In the genomic region with DNA sequence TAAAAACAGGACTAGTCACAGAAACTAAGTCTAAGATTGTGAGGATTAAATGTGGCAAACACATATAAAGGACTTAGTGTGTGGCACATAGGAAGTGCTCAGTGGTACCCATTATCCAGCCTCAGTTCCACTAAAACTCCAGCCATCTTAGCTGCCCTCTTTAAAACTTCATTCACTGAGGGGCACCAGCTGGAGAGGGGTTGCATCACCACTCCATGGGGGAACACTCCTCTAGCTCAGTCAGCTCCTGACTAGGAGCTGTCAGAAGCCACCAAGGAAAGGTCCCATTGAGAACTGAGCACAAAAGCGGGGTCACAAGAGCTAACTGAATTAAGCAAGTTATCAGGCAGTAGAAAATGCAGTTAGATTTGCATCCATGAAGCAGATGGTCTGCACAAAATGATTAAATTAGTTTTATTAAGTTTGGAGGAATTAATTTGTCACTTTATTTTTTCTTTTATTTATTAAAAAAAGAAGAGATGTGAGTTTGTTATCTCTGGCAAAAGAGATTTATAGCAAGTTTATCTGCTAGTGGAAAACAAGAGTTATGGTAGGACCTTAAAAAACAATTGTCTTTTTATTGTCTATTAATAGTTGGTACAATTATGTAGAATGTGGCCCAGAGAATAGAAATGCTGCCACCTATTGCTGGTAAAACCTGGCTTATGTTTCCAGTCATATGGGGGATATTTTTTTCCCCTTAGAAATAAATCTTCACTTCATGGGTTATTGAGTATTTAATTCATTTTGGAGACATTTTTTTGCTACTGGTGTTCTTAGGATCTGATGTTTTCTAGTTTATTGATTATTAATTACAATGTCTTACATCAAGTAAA, we compare ENCODE assay signal across 17 cellular contexts.
DNase-seq lines count a peak whose midpoint lies in the region; FAIRE-seq and TF ChIP-seq lines count a peak whose summit lies in the region.
"Had no signal": no experiment of that assay in that cellular context is flagged by ENCODE, and none has a peak within 500 bp of the region (broad histone marks: within the 10 kb centered on the region; RNA-seq: fewer than 3 reads in every experiment).

No MANE protein-coding gene starts in this region.

- H2AFZ ChIP-seq in OCI-LY7 (ENCODE audit: low read length) = no peak overlapping the region

- no peaks in the 10 kb centered on the region for H3K27me3 Mint-ChIP-seq in MCF 10A (ENCODE audit: insufficient read depth, unreplicated experiment)

- H3K9me3 ChIP-seq in breast epithelium (no peaks in the 10 kb centered on the region), OCI-LY7 (ENCODE audit: low read length) (no peaks in the 10 kb centered on the region)
- H3K9me3 ChIP-seq: upper lobe of right lung had no signal

- H3K27ac ChIP-seq in breast epithelium (no peak overlapping the region), OCI-LY7 (ENCODE audit: low read depth, low read length, poor library complexity, severe bottlenecking) (no peak overlapping the region), substantia nigra (ENCODE audit: low read depth, low read length, poor library complexity, severe bottlenecking) (peak overlapping the region; percentile 36)
- H3K27ac ChIP-seq: upper lobe of right lung had no signal

- FAIRE-seq in urothelium cell line (lab: Jason Lieb, UNC) = no peak
- FAIRE-seq: astrocyte had no signal

- BruUV-seq in MCF 10A (replicated peaks; lab: Mats Ljungman, UMichigan) (no TSS peak), OCI-LY7 (replicated peaks; lab: Mats Ljungman, UMichigan) (no TSS peak)

- no peaks in the 10 kb centered on the region for H3K9me2 ChIP-seq in OCI-LY7 (ENCODE audit: insufficient read depth, low read length)

- no peak overlapping the region for H3K4me3 Mint-ChIP-seq in MCF 10A (ENCODE audit: unreplicated experiment)

- H3K4me2 ChIP-seq in OCI-LY7 (ENCODE audit: low read length) = no peak overlapping the region

- POLR2A ChIA-PET in MCF 10A (lab: Yijun Ruan, JAX) (interaction anchor here (0.7 kb wide), 2 partner anchors 21 to 1073 kb away, joined by 3 read pairs; no protein-coding TSS in a partner anchor), OCI-LY7 (lab: Charles Lee) (no interaction called here)

- TF ChIP-seq POLR2A in breast epithelium (IDR thresholded peaks at IDR 0.05) = no peak

- H3K27ac Mint-ChIP-seq in MCF 10A (ENCODE audit: low read depth, unreplicated experiment) = peak overlapping the region; percentile 39

- H3K4me1 ChIP-seq in breast epithelium = peaks cover 0 to 12% of the 10 kb centered on the region in 2 donors
- no peaks in the 10 kb centered on the region for H3K4me1 ChIP-seq in OCI-LY7 (ENCODE audit: insufficient read depth, low read length, poor library complexity, severe bottlenecking)

- no peaks in the 10 kb centered on the region for H3K36me3 Mint-ChIP-seq in MCF 10A (ENCODE audit: insufficient read depth, unreplicated experiment)

- no peaks in the 10 kb centered on the region for H4K20me1 ChIP-seq in OCI-LY7 (ENCODE audit: insufficient read depth, low read length)

- H3K4me1 Mint-ChIP-seq in MCF 10A (ENCODE audit: insufficient read depth, unreplicated experiment) = peaks cover 15% of the 10 kb centered on the region

- CTCF ChIA-PET in MCF 10A (lab: Yijun Ruan, JAX) (interaction anchor here (0.6 to 2.1 kb wide), 13 partner anchors 10 to 286 kb away, joined by 3 to 11 read pairs (median 3); no protein-coding TSS in a partner anchor), OCI-LY7 (lab: Charles Lee; ENCODE audit: unreplicated experiment) (no interaction called here)

- H3K36me3 ChIP-seq in breast epithelium = no peaks in the 10 kb centered on the region
- H3K36me3 ChIP-seq in OCI-LY7 (ENCODE audit: insufficient read depth, low read length) = no peaks in the 10 kb centered on the region
- H3K36me3 ChIP-seq: upper lobe of right lung had no signal

- intact Hi-C loops in MCF 10A (cut with micrococcal nuclease) = loop anchor here (2.0 kb wide), 1 partner anchor 251 kb away; no protein-coding TSS in a partner anchor
- intact Hi-C loops in breast epithelium (cut with DNase I; ENCODE audit: low total_unique reads) = no loop called here
- intact Hi-C loops in OCI-LY7 (cut with micrococcal nuclease; ENCODE audit: unreplicated experiment) = no loop called here

- H3K9me3 Mint-ChIP-seq in MCF 10A (ENCODE audit: unreplicated experiment) = no peaks in the 10 kb centered on the region

- no peaks in the 10 kb centered on the region for H3K27me3 ChIP-seq in breast epithelium
- H3K27me3 ChIP-seq: upper lobe of right lung had no signal

- DNase-seq in MCF 10A (ENCODE audit: unreplicated experiment) (no peak), breast epithelium (ENCODE audit: low spot score in 2 of 2) (no peak), OCI-LY7 (ENCODE audit: low spot score) (no peak), epithelial cell of proximal tubule (ENCODE audit: low read depth) (no peak), substantia nigra (lab: John Stamatoyannopoulos, UW) (no peak), NCI-H1105 treated with DMSO at 0.1 percent for 48 hours (lab: John Stamatoyannopoulos, UW) (no peak), urothelium cell line (ENCODE audit: low spot score) (no peak), NCI-H69 (lab: John Stamatoyannopoulos, UW) (no peak)
- DNase-seq: activated T-cell treated with anti-CD3 and anti-CD28 coated beads, Interleukin-2, amount 50 U/mL, for 48 hours; hippocampal formation; NCI-H1436 treated with DMSO at 0.1 percent for 48 hours; NCI-H748 treated with DMSO at 0.1 percent for 48 hours; nucleus accumbens; stimulated activated CD4-positive, alpha-beta T cell treated with anti-CD3 and anti-CD28 coated beads, Interleukin-15, amount 100 ng/mL, for 24 hours; upper lobe of right lung had no signal

- H3K79me2 ChIP-seq in OCI-LY7 (ENCODE audit: insufficient read depth, low read depth, low read length) = no peaks in the 10 kb centered on the region

- H3K4me3 ChIP-seq in breast epithelium (no peak overlapping the region), OCI-LY7 (ENCODE audit: low read depth, low read length, poor library complexity, severe bottlenecking) (no peak overlapping the region), epithelial cell of proximal tubule (ENCODE audit: low read depth, low read length) (no peak overlapping the region)
- H3K4me3 ChIP-seq: lung, upper lobe of right lung had no signal

- TF ChIP-seq CTCF in MCF 10A (IDR thresholded peaks at IDR 0.05; ENCODE audit: unreplicated experiment) (no peak), breast epithelium (IDR thresholded peaks at IDR 0.05) (no peak), OCI-LY7 (conservative IDR thresholded peaks at IDR 0.05; ENCODE audit: low read length) (peak; percentile 56), epithelial cell of proximal tubule (conservative IDR thresholded peaks at IDR 0.05; ENCODE audit: low read depth, low read length) (peak; percentile 41)

Comparison
In these comparisons a context has a peak if more than half of its experiments do, and no peak if none do; other contexts are left out.
1. CTCF ChIP-seq: peak in OCI-LY7 (single experiment) and epithelial cell of proximal tubule (single experiment); none in MCF 10A (single experiment) and breast epithelium (0 of 3).